16 cellular contexts compared by ENCODE assay signal in the genomic region with DNA sequence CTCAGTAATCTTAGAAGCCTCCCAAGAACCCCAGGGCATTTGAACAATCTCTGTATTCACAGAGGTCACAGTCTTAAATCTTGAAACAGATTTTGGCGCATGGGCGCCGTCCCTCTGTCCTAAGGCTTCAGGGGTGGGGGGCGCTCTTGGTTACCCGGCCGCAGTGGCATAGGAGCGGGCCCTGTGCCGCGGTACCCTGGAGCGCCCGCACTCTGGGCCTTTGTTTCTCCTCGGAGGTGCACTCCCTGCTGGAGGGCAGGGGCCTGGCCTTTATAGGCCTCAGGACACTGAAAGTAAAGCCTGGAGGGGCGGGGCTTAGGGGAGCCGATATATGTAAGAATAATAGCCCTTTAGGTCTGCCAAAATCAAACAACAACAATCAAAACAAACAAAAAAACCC.
DNase-seq lines count a peak whose midpoint lies in the region; ATAC-seq and TF ChIP-seq lines count a peak whose summit lies in the region.
"Had no signal": no experiment of that assay in that cellular context is flagged by ENCODE, and none has a peak within 500 bp of the region (broad histone marks: within the 10 kb centered on the region; RNA-seq: fewer than 3 reads in every experiment).

No MANE protein-coding gene starts in this region.

- no peaks in the 10 kb centered on the region for H3K79me2 ChIP-seq in H9 (ENCODE audit: insufficient read depth, low read length)

- no peaks in the 10 kb centered on the region for H3K23me2 ChIP-seq in H9 (ENCODE audit: insufficient read length, low read depth, low read length, poor library complexity, severe bottlenecking)

- H2AK5ac ChIP-seq in H9 (ENCODE audit: insufficient read length, low read length) = no peak overlapping the region

- no peak overlapping the region for H3K14ac ChIP-seq in H9 (ENCODE audit: insufficient read depth, low read length)

- H2BK12ac ChIP-seq in H9 (ENCODE audit: insufficient read length, low read depth, low read length) = no peak overlapping the region

- H4K5ac ChIP-seq in H9 (ENCODE audit: insufficient read length, low read depth, low read length) = no peak overlapping the region

- H3K79me1 ChIP-seq in H9 (ENCODE audit: insufficient read depth, low read depth, low read length, poor library complexity, severe bottlenecking) = no peaks in the 10 kb centered on the region

- no peak overlapping the region for H2AFZ ChIP-seq in H9 (ENCODE audit: low read length)

- no peaks in the 10 kb centered on the region for H3K27me3 ChIP-seq in H9 (ENCODE audit: insufficient read depth, low read length)
- no peaks in the 10 kb centered on the region for H3K27me3 ChIP-seq in spleen (replicated peaks in 1 of 7)
- no peaks in the 10 kb centered on the region for H3K27me3 ChIP-seq in brain microvascular endothelial cell (replicated peaks)

- H3K4me3 ChIP-seq in spleen (no peak overlapping the region), brain microvascular endothelial cell (ENCODE audit: low read depth, low read length) (no peak overlapping the region)
- H3K4me3 ChIP-seq: A549 had no signal

- TF ChIP-seq CTCF in H9 (conservative IDR thresholded peaks at IDR 0.05) = no peak
- no peak for TF ChIP-seq CTCF in spleen (IDR thresholded peaks at IDR 0.05 in 8 of 11, conservative IDR thresholded peaks at IDR 0.05 in 3 of 11)
- TF ChIP-seq CTCF in brain microvascular endothelial cell (IDR thresholded peaks at IDR 0.05; ENCODE audit: low read depth, low read length, missing control alignments) = no peak

- no peak overlapping the region for H3K4me3 Mint-ChIP-seq in H9
- H3K4me3 Mint-ChIP-seq: CD14-positive monocyte; CD8-positive, alpha-beta T cell; HFFc6 had no signal

- H3K4me1 Mint-ChIP-seq in H9 = peaks cover 0 to 4% of the 10 kb centered on the region in 2 experiments; a peak in 1 of 4 replicates
- H3K4me1 Mint-ChIP-seq: CD14-positive monocyte had no signal

- H3K27me3 Mint-ChIP-seq in H9 (ENCODE audit: low read depth) = no peaks in the 10 kb centered on the region

- H3K9ac ChIP-seq in H9 (ENCODE audit: extremely low read depth, insufficient read length, low read length) = no peak overlapping the region

- no peak overlapping the region for H2BK5ac ChIP-seq in H9 (ENCODE audit: insufficient read length, low read length)

- no peak overlapping the region for H3K4ac ChIP-seq in H9 (ENCODE audit: low read depth, low read length)

- ATAC-seq in HG03469 (IDR thresholded peaks at IDR 0.05; ENCODE audit: unreplicated experiment) (no peak), HG02798 (IDR thresholded peaks at IDR 0.05; ENCODE audit: poor library complexity, unreplicated experiment) (no peak)
- ATAC-seq: A549; CD8-positive, alpha-beta T cell had no signal

- no peak overlapping the region for H3K23ac ChIP-seq in H9 (ENCODE audit: insufficient read length, low read depth, low read length)

- H3K9me3 ChIP-seq in H9 (ENCODE audit: control insufficient read depth, low read depth, low read length) (no peaks in the 10 kb centered on the region), spleen (no peaks in the 10 kb centered on the region)
- H3K9me3 ChIP-seq: A549, Caco-2 had no signal

- H3K18ac ChIP-seq in H9 (ENCODE audit: insufficient read length, low read depth, low read length) = no peak overlapping the region

- in situ Hi-C loops in brain microvascular endothelial cell (cut with HindIII; ENCODE audit: low pct_ligation_motif_present, low sequenced_read_pairs) = no loop called here

- no peak overlapping the region for H2BK15ac ChIP-seq in H9 (ENCODE audit: low read depth, low read length)

- TF ChIP-seq POLR2A in spleen (IDR thresholded peaks at IDR 0.05) = no peak

- no peaks in the 10 kb centered on the region; a peak in 1 of 7 replicates for H3K36me3 Mint-ChIP-seq in H9 (ENCODE audit: insufficient read depth in 1 of 3, low read depth in 3 of 3)
- H3K36me3 Mint-ChIP-seq: CD14-positive monocyte; CD8-positive, alpha-beta T cell had no signal

- peaks cover 30 to 62% of the 10 kb centered on the region in 2 experiments for H3K9me3 Mint-ChIP-seq in H9

- H3T11ph ChIP-seq in H9 (ENCODE audit: low read length) = no peak overlapping the region

- no peak overlapping the region for H2BK120ac ChIP-seq in H9 (ENCODE audit: low read depth, low read length, poor library complexity, severe bottlenecking)

- DNase-seq in H9 = peak; percentile 43
- DNase-seq in iPS-NIHi11 (ENCODE audit: low spot score) = peak; percentile 2
- peak; percentile 54 for DNase-seq in spleen
- no peak for DNase-seq in brain microvascular endothelial cell
- DNase-seq: Caco-2; CD8-positive, alpha-beta T cell; DMS53; GF-D8; HCEC 1CT; HFFc6; IMR-90; KBM-7 had no signal

- H3K4me1 ChIP-seq in H9 (ENCODE audit: insufficient read depth, low read length) (no peaks in the 10 kb centered on the region), spleen (no peaks in the 10 kb centered on the region)
- H3K4me1 ChIP-seq: A549, Caco-2 had no signal

- H3K27ac ChIP-seq in H9 (ENCODE audit: insufficient read length, low read depth, low read length) = no peak overlapping the region
- H3K27ac ChIP-seq in spleen = no peak overlapping the region
- no peak overlapping the region for H3K27ac ChIP-seq in brain microvascular endothelial cell
- H3K27ac ChIP-seq: A549 had no signal

- H4K20me1 ChIP-seq in H9 (ENCODE audit: control insufficient read depth, insufficient read depth, insufficient read length) = no peaks in the 10 kb centered on the region

- intact Hi-C loops in spleen (cut with DNase I; ENCODE audit: low total_unique reads) = no loop called here

- no peak overlapping the region for H3K4me2 ChIP-seq in H9 (ENCODE audit: insufficient read depth, insufficient read length, low read length)
- H3K4me2 ChIP-seq: A549 had no signal

- no peak overlapping the region for H4K91ac ChIP-seq in H9 (ENCODE audit: insufficient read length, low read depth, low read length)

- H2BK20ac ChIP-seq in H9 (ENCODE audit: low read depth, low read length, poor library complexity, severe bottlenecking) = no peak overlapping the region

- H3K27ac Mint-ChIP-seq in H9 = no peak overlapping the region
- H3K27ac Mint-ChIP-seq: CD14-positive monocyte; CD8-positive, alpha-beta T cell; HFFc6 had no signal

- no peak overlapping the region for H3K56ac ChIP-seq in H9 (ENCODE audit: insufficient read length, low read depth, low read length)

- no CpG with 5 or more reads among the region's 14 CpGs for WGBS in H9 (ENCODE audit: extremely low coverage, insufficient read length, low lambda C conversion rate)
- WGBS in spleen, 5 donors = 87 to 92% (median 90%) methylated on average over 12 to 14 of the region's 14 CpGs

- no peak overlapping the region for H4K8ac ChIP-seq in H9 (replicated peaks; ENCODE audit: insufficient read length, low read depth, low read length)

- no peaks in the 10 kb centered on the region for H3K36me3 ChIP-seq in spleen
- H3K36me3 ChIP-seq in brain microvascular endothelial cell (replicated peaks) = no peaks in the 10 kb centered on the region
